ENCODE assay signal across 27 cellular contexts in genomic region chr3:66211779-66212178, GRCh38. TPM values are rescaled to one million over a fixed set of nuclear protein-coding genes. Genes with fewer than 3 reads are reported as not detected.
DNase-seq lines count a peak whose midpoint lies in the region; ATAC-seq lines count a peak whose summit lies in the region.
"Had no signal": no experiment of that assay in that cellular context is flagged by ENCODE, and none has a peak within 500 bp of the region (broad histone marks: within the 10 kb centered on the region; RNA-seq: fewer than 3 reads in every experiment).

No MANE protein-coding gene starts in this region.

- peak; percentile 3 for DNase-seq in myocyte (ENCODE audit: low read depth)
- no peak for DNase-seq in DMS114 treated with DMSO at 0.1 percent for 48 hours (lab: John Stamatoyannopoulos, UW; ENCODE audit: unreplicated experiment)
- DNase-seq in NCI-H2171 (lab: John Stamatoyannopoulos, UW) = no peak
- no peak for DNase-seq in activated T-helper 2 cell treated with anti-CD3 and anti-CD28 coated beads, Interferon-gamma antibody, Interleukin-2, Interleukin-4, amounts not matched to agents 10 μg/mL and 5 μg/mL and 100 μg/mL, durations not matched to agents 14 hours and 24 hours and 36 hours (ENCODE audit: low spot score)
- DNase-seq in NCI-H2081 (lab: John Stamatoyannopoulos, UW) = no peak
- DNase-seq: ACHN; activated CD4-positive, alpha-beta T cell treated with anti-CD3 and anti-CD28 coated beads, Interleukin-2, amount 50 U/mL, for 48 hours; activated gamma-delta T cell; activated T-cell treated with anti-CD3 and anti-CD28 coated beads for 4 hours; cerebellar nuclear complex; dorsolateral prefrontal cortex; GF-D8; glutamatergic neuron; GOT3; kidney glomerular epithelial cell; NCI-H510A treated with DMSO at 0.1 percent for 48 hours; SHP77 treated with DMSO at 0.1 percent for 48 hours; stomach; T-helper 9 cell; upper lobe of left lung had no signal

- no peaks in the 10 kb centered on the region for H3K4me1 Mint-ChIP-seq in activated T-helper 2 cell treated with anti-CD3 and anti-CD28 coated beads, Interferon-gamma antibody, Interleukin-2, Interleukin-4, amounts not matched to agents 10 μg/mL and 5 μg/mL and 100 μg/mL, durations not matched to agents 14 hours and 24 hours and 36 hours (ENCODE audit: low read depth)

- H3K9me3 Mint-ChIP-seq in activated T-helper 2 cell treated with anti-CD3 and anti-CD28 coated beads, Interferon-gamma antibody, Interleukin-2, Interleukin-4, amounts not matched to agents 10 μg/mL and 5 μg/mL and 100 μg/mL, durations not matched to agents 14 hours and 24 hours and 36 hours = no peaks in the 10 kb centered on the region

- no peak overlapping the region for H3K27ac Mint-ChIP-seq in activated T-helper 2 cell treated with anti-CD3 and anti-CD28 coated beads, Interferon-gamma antibody, Interleukin-2, Interleukin-4, amounts not matched to agents 10 μg/mL and 5 μg/mL and 100 μg/mL, durations not matched to agents 14 hours and 24 hours and 36 hours
- H3K27ac Mint-ChIP-seq: neural progenitor cell, progenitor cell of endocrine pancreas had no signal

- H3K36me3 Mint-ChIP-seq in activated T-helper 2 cell treated with anti-CD3 and anti-CD28 coated beads, Interferon-gamma antibody, Interleukin-2, Interleukin-4, amounts not matched to agents 10 μg/mL and 5 μg/mL and 100 μg/mL, durations not matched to agents 14 hours and 24 hours and 36 hours (ENCODE audit: low read depth) = no peaks in the 10 kb centered on the region
- H3K36me3 Mint-ChIP-seq: neural progenitor cell had no signal

- ATAC-seq in GM18519 (IDR thresholded peaks at IDR 0.05; ENCODE audit: low FRiP score, unreplicated experiment) (peak; percentile 85), GM21717 (IDR thresholded peaks at IDR 0.05; ENCODE audit: unreplicated experiment) (peak; percentile 74), HG03469 (IDR thresholded peaks at IDR 0.05; ENCODE audit: unreplicated experiment) (peak; percentile 89)
- ATAC-seq: Panc1, sciatic nerve had no signal

- intact Hi-C loops in activated T-helper 2 cell treated with anti-CD3 and anti-CD28 coated beads, Interferon-gamma antibody, Interleukin-2, Interleukin-4, amounts not matched to agents 10 μg/mL and 5 μg/mL and 100 μg/mL, durations not matched to agents 14 hours and 24 hours and 36 hours (cut with micrococcal nuclease) = no loop called here

- no peaks in the 10 kb centered on the region for H3K27me3 Mint-ChIP-seq in activated T-helper 2 cell treated with anti-CD3 and anti-CD28 coated beads, Interferon-gamma antibody, Interleukin-2, Interleukin-4, amounts not matched to agents 10 μg/mL and 5 μg/mL and 100 μg/mL, durations not matched to agents 14 hours and 24 hours and 36 hours (ENCODE audit: low read depth)
- H3K27me3 Mint-ChIP-seq: progenitor cell of endocrine pancreas had no signal

- H3K4me3 Mint-ChIP-seq in activated T-helper 2 cell treated with anti-CD3 and anti-CD28 coated beads, Interferon-gamma antibody, Interleukin-2, Interleukin-4, amounts not matched to agents 10 μg/mL and 5 μg/mL and 100 μg/mL, durations not matched to agents 14 hours and 24 hours and 36 hours (ENCODE audit: low read depth) = no peak overlapping the region
- H3K4me3 Mint-ChIP-seq: neural progenitor cell had no signal

RNA-seq across cellular contexts. Expression of gene SLC25A26, which starts 9.0 kb away (rescaled TPM):
- 18.9 and 23.1 TPM in 2 replicates for total RNA-seq in myocyte
- polyA plus RNA-seq in myocyte (2012) = 34.6 TPM
- total RNA-seq in activated T-helper 2 cell treated with anti-CD3 and anti-CD28 coated beads, Interferon-gamma antibody, Interleukin-2, Interleukin-4, amounts not matched to agents 10 μg/mL and 5 μg/mL and 100 μg/mL, durations not matched to agents 14 hours and 24 hours and 36 hours = 15.5 and 16.9 TPM in 2 replicates
